In the genomic region with DNA sequence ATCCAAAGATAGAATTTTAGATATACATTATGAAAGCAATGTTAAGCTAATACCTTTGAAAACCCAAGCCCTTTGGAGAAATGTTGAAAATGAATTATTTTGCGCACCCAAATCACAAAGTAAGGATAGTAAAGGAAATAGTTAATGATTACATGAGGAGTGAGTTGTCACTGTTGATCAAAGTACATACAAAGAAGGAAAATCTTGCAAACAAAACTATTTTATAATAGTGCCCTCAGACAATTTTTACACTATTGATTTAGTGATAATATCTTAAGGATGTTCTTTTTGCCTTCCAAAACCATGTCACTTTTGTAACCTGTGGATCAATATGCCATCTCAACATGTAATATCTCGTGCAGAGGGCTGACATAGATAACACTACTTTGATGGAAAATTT, we compare ENCODE assay signal across 2 cellular contexts.
TF ChIP-seq lines count a peak whose summit lies in the region.

No MANE protein-coding gene starts in this region.

TF ChIP-seq in liver, 16 proteins besides CTCF, POLR2A, EP300 and RAD21 (continued from another document):
- TF ChIP-seq, protein P1, sequence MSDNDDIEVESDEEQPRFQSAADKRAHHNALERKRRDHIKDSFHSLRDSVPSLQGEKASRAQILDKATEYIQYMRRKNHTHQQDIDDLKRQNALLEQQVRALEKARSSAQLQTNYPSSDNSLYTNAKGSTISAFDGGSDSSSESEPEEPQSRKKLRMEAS (IDR thresholded peaks at IDR 0.05) = peak; percentile 4
- TF ChIP-seq EGR1 (IDR thresholded peaks at IDR 0.05; ENCODE audit: low read depth in 2 of 2) (no peak), ATF3 (IDR thresholded peaks at IDR 0.05) (no peak), YY1 (IDR thresholded peaks at IDR 0.05) (peak; percentile 5), HNF4G (IDR thresholded peaks at IDR 0.05) (no peak), HNF4A (conservative IDR thresholded peaks at IDR 0.05) (peak; percentile 79), NR2F2 (IDR thresholded peaks at IDR 0.05) (no peak), JUND (IDR thresholded peaks at IDR 0.05) (peak in 1 of 2 donors; percentile 41), ZBTB33 (IDR thresholded peaks at IDR 0.05) (no peak)

TF ChIP-seq in HepG2, 621 proteins besides CTCF, POLR2A, EP300 and RAD21 (continued from another document):
- TF ChIP-seq E2F2 (CRISPR knock-in tag; IDR thresholded peaks at IDR 0.05; ENCODE audit: borderline replicate concordance) = no peak
- no peak for TF ChIP-seq AGO1 (IDR thresholded peaks at IDR 0.05; ENCODE audit: low read depth, low read length, poor library complexity, severe bottlenecking)
